1 cellular context compared by ENCODE assay signal in the genomic region with DNA sequence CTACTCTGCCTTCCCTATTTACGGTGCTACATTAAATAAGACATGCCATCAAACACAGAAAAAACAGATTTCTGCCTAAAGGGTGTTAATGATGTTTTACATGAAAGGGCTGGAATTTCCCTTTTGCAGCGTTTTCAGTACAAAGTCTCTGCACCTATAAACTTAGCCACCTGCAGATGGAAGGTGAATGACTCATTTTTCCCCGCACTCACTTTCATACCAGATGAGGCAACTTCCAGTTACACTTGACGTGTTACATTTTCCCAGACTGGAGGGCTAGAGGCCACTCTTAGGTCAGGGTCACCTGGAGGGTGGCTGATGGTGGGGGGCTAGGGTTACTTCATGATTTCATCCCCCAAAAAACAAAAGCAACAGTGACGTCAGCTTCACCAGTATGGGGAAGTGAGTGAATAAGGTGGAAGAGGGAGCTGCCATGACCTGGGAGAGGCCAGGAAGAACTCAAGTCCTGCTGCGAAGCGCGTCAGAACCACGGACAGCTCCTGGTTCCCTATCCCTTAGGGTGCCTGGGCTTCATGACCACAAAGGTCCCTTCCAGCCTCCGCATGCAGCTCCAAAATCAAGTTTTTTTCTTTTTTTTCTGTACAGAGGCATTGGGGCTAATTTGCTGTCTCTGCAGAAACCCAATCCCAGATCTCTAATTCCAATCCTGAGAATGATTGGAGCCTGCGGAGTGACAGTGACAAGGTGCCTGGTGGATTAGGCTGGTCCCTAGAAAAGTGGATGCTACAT.
TF ChIP-seq lines count a peak whose summit lies in the region.

No MANE protein-coding gene starts in this region.

TF ChIP-seq in GM12878, 131 proteins besides CTCF, POLR2A, EP300 and RAD21 (continued from another document):
- TF ChIP-seq MYB (IDR thresholded peaks at IDR 0.05; ENCODE audit: borderline replicate concordance, low read depth, low read length) (no peak), RELA (IDR thresholded peaks at IDR 0.05; ENCODE audit: borderline replicate concordance, partially characterized antibody) (peak; percentile 87), CBX3 (IDR thresholded peaks at IDR 0.05; ENCODE audit: borderline replicate concordance, low read depth) (no peak), SMC3 (IDR thresholded peaks at IDR 0.05; ENCODE audit: borderline replicate concordance, low read length) (peak; percentile 7; the same call in 1 of the 2 replicates), STAT3 (IDR thresholded peaks at IDR 0.05; ENCODE audit: low read depth, low read length) (no peak), SREBF1 (IDR thresholded peaks at IDR 0.05; ENCODE audit: low read length) (no peak), MEF2A (IDR thresholded peaks at IDR 0.05; ENCODE audit: insufficient read depth, low read depth, low read length) (peak; percentile 57; the same call in 1 of the 2 replicates), CREB1 (IDR thresholded peaks at IDR 0.05; ENCODE audit: low read depth) (peak; percentile 74), SREBF2 (IDR thresholded peaks at IDR 0.05; ENCODE audit: low read length) (no peak), HCFC1 (IDR thresholded peaks at IDR 0.05; ENCODE audit: low read length) (no peak), MTA3 (IDR thresholded peaks at IDR 0.05; ENCODE audit: borderline replicate concordance, low read length) (no peak), SPI1 (IDR thresholded peaks at IDR 0.05; ENCODE audit: borderline replicate concordance, insufficient read depth, low read depth, low read length) (peak; percentile 65), CEBPB (IDR thresholded peaks at IDR 0.05; ENCODE audit: borderline replicate concordance in 1 of 2, low read depth in 2 of 2, low read length in 2 of 2) (peak; percentile 53 to 60; a peak in 2 of 4 replicates), BACH1 (IDR thresholded peaks at IDR 0.05; ENCODE audit: borderline replicate concordance) (no peak), RAD51 (IDR thresholded peaks at IDR 0.05) (peak; percentile 21; the same call in 1 of the 2 replicates)
- TF ChIP-seq, protein P1, sequence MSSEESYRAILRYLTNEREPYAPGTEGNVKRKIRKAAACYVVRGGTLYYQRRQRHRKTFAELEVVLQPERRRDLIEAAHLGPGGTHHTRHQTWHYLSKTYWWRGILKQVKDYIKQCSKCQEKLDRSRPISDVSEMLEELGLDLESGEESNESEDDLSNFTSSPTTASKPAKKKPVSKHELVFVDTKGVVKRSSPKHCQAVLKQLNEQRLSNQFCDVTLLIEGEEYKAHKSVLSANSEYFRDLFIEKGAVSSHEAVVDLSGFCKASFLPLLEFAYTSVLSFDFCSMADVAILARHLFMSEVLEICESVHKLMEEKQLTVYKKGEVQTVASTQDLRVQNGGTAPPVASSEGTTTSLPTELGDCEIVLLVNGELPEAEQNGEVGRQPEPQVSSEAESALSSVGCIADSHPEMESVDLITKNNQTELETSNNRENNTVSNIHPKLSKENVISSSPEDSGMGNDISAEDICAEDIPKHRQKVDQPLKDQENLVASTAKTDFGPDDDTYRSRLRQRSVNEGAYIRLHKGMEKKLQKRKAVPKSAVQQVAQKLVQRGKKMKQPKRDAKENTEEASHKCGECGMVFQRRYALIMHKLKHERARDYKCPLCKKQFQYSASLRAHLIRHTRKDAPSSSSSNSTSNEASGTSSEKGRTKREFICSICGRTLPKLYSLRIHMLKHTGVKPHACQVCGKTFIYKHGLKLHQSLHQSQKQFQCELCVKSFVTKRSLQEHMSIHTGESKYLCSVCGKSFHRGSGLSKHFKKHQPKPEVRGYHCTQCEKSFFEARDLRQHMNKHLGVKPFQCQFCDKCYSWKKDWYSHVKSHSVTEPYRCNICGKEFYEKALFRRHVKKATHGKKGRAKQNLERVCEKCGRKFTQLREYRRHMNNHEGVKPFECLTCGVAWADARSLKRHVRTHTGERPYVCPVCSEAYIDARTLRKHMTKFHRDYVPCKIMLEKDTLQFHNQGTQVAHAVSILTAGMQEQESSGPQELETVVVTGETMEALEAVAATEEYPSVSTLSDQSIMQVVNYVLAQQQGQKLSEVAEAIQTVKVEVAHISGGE (CRISPR knock-in tag; IDR thresholded peaks at IDR 0.05): no peak
- TF ChIP-seq, protein P2, sequence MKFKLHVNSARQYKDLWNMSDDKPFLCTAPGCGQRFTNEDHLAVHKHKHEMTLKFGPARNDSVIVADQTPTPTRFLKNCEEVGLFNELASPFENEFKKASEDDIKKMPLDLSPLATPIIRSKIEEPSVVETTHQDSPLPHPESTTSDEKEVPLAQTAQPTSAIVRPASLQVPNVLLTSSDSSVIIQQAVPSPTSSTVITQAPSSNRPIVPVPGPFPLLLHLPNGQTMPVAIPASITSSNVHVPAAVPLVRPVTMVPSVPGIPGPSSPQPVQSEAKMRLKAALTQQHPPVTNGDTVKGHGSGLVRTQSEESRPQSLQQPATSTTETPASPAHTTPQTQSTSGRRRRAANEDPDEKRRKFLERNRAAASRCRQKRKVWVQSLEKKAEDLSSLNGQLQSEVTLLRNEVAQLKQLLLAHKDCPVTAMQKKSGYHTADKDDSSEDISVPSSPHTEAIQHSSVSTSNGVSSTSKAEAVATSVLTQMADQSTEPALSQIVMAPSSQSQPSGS (IDR thresholded peaks at IDR 0.05; ENCODE audit: low read length): peak; percentile 90
